ENCODE assay signal across 18 cellular contexts in genomic region chr10:86288695-86289576, GRCh38.
A peak's percentile ranks its signal among the peaks of the same experiment; 100 is the strongest.
DNase-seq lines count a peak whose midpoint lies in the region; ATAC-seq and TF ChIP-seq lines count a peak whose summit lies in the region.
"Had no signal": no experiment of that assay in that cellular context is flagged by ENCODE, and none has a peak within 500 bp of the region (broad histone marks: within the 10 kb centered on the region; RNA-seq: fewer than 3 reads in every experiment).

No MANE protein-coding gene starts in this region.

- DNase-seq in right atrium auricular region (ENCODE audit: low spot score) (peak; percentile 36), left cardiac atrium (no peak), ecto neural progenitor cell (ENCODE audit: low spot score) (peak; percentile 38), osteocyte (ENCODE audit: extremely low spot score, unreplicated experiment) (peak; percentile 49), NCI-H2196 (lab: John Stamatoyannopoulos, UW; ENCODE audit: unreplicated experiment) (no peak)
- DNase-seq: ACHN, GF-D8, MM.1S, NCI-H1930, NCI-H2171, NCI-H774, SHP77 had no signal

- no peak overlapping the region for H3K27ac Mint-ChIP-seq in osteocyte (ENCODE audit: unreplicated experiment)
- H3K27ac Mint-ChIP-seq: CD8-positive, alpha-beta T cell had no signal

- no peaks in the 10 kb centered on the region for H3K9me3 Mint-ChIP-seq in osteocyte (ENCODE audit: unreplicated experiment)
- H3K9me3 Mint-ChIP-seq: CD8-positive, alpha-beta T cell had no signal

- H3K9me3 ChIP-seq in right atrium auricular region, result no peaks in the 10 kb centered on the region

- no peak overlapping the region for H3K4me3 ChIP-seq in right atrium auricular region

- ATAC-seq in left cardiac atrium, result no peak
- no peak for ATAC-seq in GM18909 (IDR thresholded peaks at IDR 0.05; ENCODE audit: poor library complexity, unreplicated experiment)
- no peak for ATAC-seq in GM18868 (IDR thresholded peaks at IDR 0.05; ENCODE audit: unreplicated experiment)
- ATAC-seq in GM21526 (IDR thresholded peaks at IDR 0.05; ENCODE audit: low FRiP score, unreplicated experiment), result no peak
- ATAC-seq: CD8-positive, alpha-beta T cell; HepG2; Panc1 had no signal

- H3K36me3 ChIP-seq in right atrium auricular region, result no peaks in the 10 kb centered on the region

- no peak overlapping the region for H3K4me3 Mint-ChIP-seq in osteocyte (ENCODE audit: unreplicated experiment)
- H3K4me3 Mint-ChIP-seq: CD8-positive, alpha-beta T cell had no signal

- no peak overlapping the region for H3K27ac ChIP-seq in right atrium auricular region

- no peak for TF ChIP-seq CTCF in right atrium auricular region (IDR thresholded peaks at IDR 0.05)
- TF ChIP-seq CTCF in osteocyte (IDR thresholded peaks at IDR 0.05), result no peak

- intact Hi-C loops in left cardiac atrium (cut with DNase I), result no loop called here

- no peaks in the 10 kb centered on the region for H3K4me1 Mint-ChIP-seq in osteocyte (ENCODE audit: unreplicated experiment)

- no peaks in the 10 kb centered on the region for H3K36me3 Mint-ChIP-seq in osteocyte (ENCODE audit: unreplicated experiment)
- H3K36me3 Mint-ChIP-seq: CD8-positive, alpha-beta T cell had no signal

- H3K27me3 Mint-ChIP-seq in osteocyte (ENCODE audit: unreplicated experiment), result no peaks in the 10 kb centered on the region

- no peaks in the 10 kb centered on the region for H3K27me3 ChIP-seq in right atrium auricular region

- H3K4me1 ChIP-seq in right atrium auricular region, result no peaks in the 10 kb centered on the region

Comparison
In these comparisons a context has a peak if more than half of its experiments do, and no peak if none do; other contexts are left out.
1. DNase-seq: peak in right atrium auricular region (single experiment), ecto neural progenitor cell (single experiment) and osteocyte (single experiment); none in left cardiac atrium (single experiment) and NCI-H2196 (single experiment).